Comparison of ENCODE assay signal across 13 cellular contexts in genomic region chr5:119343042-119343441, GRCh38. TPM values are rescaled to one million over a fixed set of nuclear protein-coding genes. Genes with fewer than 3 reads are reported as not detected.
DNase-seq lines count a peak whose midpoint lies in the region; ATAC-seq, FAIRE-seq and TF ChIP-seq lines count a peak whose summit lies in the region.
"Had no signal": no experiment of that assay in that cellular context is flagged by ENCODE, and none has a peak within 500 bp of the region (broad histone marks: within the 10 kb centered on the region; RNA-seq: fewer than 3 reads in every experiment).

No MANE protein-coding gene starts in this region.

- no peak overlapping the region for H3K27ac ChIP-seq in CD8-positive, alpha-beta T cell (ENCODE audit: low read depth, low read length)
- H3K27ac ChIP-seq in coronary artery, result no peak overlapping the region
- H3K27ac ChIP-seq in suprapubic skin, result no peak overlapping the region
- peak overlapping the region in 1 of 2 donors; percentile 42 for H3K27ac ChIP-seq in small intestine (ENCODE audit: low read depth in 1 of 2, low read length in 1 of 2)
- H3K27ac ChIP-seq: epithelial cell of prostate, right atrium auricular region had no signal

- no peaks in the 10 kb centered on the region for H3K9me3 Mint-ChIP-seq in CD8-positive, alpha-beta T cell
- H3K9me3 Mint-ChIP-seq in IgD-negative memory B cell (no peaks in the 10 kb centered on the region), natural killer cell (no peaks in the 10 kb centered on the region)
- H3K9me3 Mint-ChIP-seq in activated naive CD8-positive, alpha-beta T cell treated with anti-CD3 and anti-CD28 coated beads for 36 hours, result peaks cover 3% of the 10 kb centered on the region
- H3K9me3 Mint-ChIP-seq: WTC11 had no signal

- POLR2A ChIA-PET in CD8-positive, alpha-beta T cell (lab: Charles Lee), result no interaction called here

- no peak for ATAC-seq in CD8-positive, alpha-beta T cell
- no peak for ATAC-seq in natural killer cell
- ATAC-seq: WTC11 had no signal

- no peaks in the 10 kb centered on the region for H3K36me3 ChIP-seq in CD8-positive, alpha-beta T cell (ENCODE audit: insufficient read depth, low read length)
- no peaks in the 10 kb centered on the region for H3K36me3 ChIP-seq in suprapubic skin
- H3K36me3 ChIP-seq in small intestine (ENCODE audit: control insufficient read depth in 2 of 2, insufficient read depth in 2 of 2, low read length in 2 of 2), result no peaks in the 10 kb centered on the region
- H3K36me3 ChIP-seq: MG63, right atrium auricular region had no signal

- no peak for TF ChIP-seq POLR2A in suprapubic skin (IDR thresholded peaks at IDR 0.05)

- H3K27me3 Mint-ChIP-seq in CD8-positive, alpha-beta T cell (ENCODE audit: low read depth), result no peaks in the 10 kb centered on the region
- no peaks in the 10 kb centered on the region for H3K27me3 Mint-ChIP-seq in IgD-negative memory B cell
- H3K27me3 Mint-ChIP-seq in activated naive CD8-positive, alpha-beta T cell treated with anti-CD3 and anti-CD28 coated beads for 36 hours, result no peaks in the 10 kb centered on the region
- H3K27me3 Mint-ChIP-seq in natural killer cell (ENCODE audit: low read depth in 2 of 2), result no peaks in the 10 kb centered on the region

- H3K27ac Mint-ChIP-seq in CD8-positive, alpha-beta T cell, result peak overlapping the region; percentile 94
- H3K27ac Mint-ChIP-seq in IgD-negative memory B cell (peak overlapping the region; percentile 92 to 98 (median 96)), natural killer cell (peak overlapping the region; percentile 86 to 88)
- H3K27ac Mint-ChIP-seq in activated naive CD8-positive, alpha-beta T cell treated with anti-CD3 and anti-CD28 coated beads for 36 hours, result peak overlapping the region; percentile 97
- H3K27ac Mint-ChIP-seq: WTC11 had no signal

- H3K27me3 ChIP-seq in CD8-positive, alpha-beta T cell (ENCODE audit: insufficient read depth, low read length), result no peaks in the 10 kb centered on the region
- H3K27me3 ChIP-seq in suprapubic skin (no peaks in the 10 kb centered on the region), small intestine (ENCODE audit: control insufficient read depth in 2 of 2, insufficient read depth in 2 of 2, low read length in 2 of 2) (no peaks in the 10 kb centered on the region)
- H3K27me3 ChIP-seq: MG63, right atrium auricular region had no signal

- H3K4me1 Mint-ChIP-seq in CD8-positive, alpha-beta T cell (ENCODE audit: low read depth), result peaks cover 95% of the 10 kb centered on the region
- H3K4me1 Mint-ChIP-seq in IgD-negative memory B cell, result peaks cover 63 to 85% (median 75%) of the 10 kb centered on the region in 3 donors
- H3K4me1 Mint-ChIP-seq in activated naive CD8-positive, alpha-beta T cell treated with anti-CD3 and anti-CD28 coated beads for 36 hours, result peaks cover 93% of the 10 kb centered on the region
- H3K4me1 Mint-ChIP-seq in natural killer cell, result peaks cover 96% of the 10 kb centered on the region in 2 donors

- CTCF ChIA-PET in CD8-positive, alpha-beta T cell (lab: Charles Lee), result interaction anchor here (1.0 to 1.8 kb wide), 3 partner anchors 27 to 70 kb away, joined by 3 to 8 read pairs (median 4); no protein-coding TSS in a partner anchor

- no peak overlapping the region for H3K4me3 ChIP-seq in CD8-positive, alpha-beta T cell (ENCODE audit: low read depth, low read length)
- H3K4me3 ChIP-seq in coronary artery (no peak overlapping the region), suprapubic skin (no peak overlapping the region), small intestine (ENCODE audit: low read depth in 1 of 2, low read length in 2 of 2) (no peak overlapping the region)
- H3K4me3 ChIP-seq: MG63, right atrium auricular region had no signal

- no peak for FAIRE-seq in small intestine (lab: Jason Lieb, UNC)

- WGBS in suprapubic skin, result 72% methylated on average over 6 of the region's 6 CpGs
- 14 to 40% (median 29%) methylated on average over 6 of the region's 6 CpGs for WGBS in small intestine, 3 donors

- TF ChIP-seq EP300 in suprapubic skin (IDR thresholded peaks at IDR 0.05), result no peak

- H3K36me3 Mint-ChIP-seq in CD8-positive, alpha-beta T cell, result peaks cover 30% of the 10 kb centered on the region
- peaks cover 3% of the 10 kb centered on the region for H3K36me3 Mint-ChIP-seq in IgD-negative memory B cell
- peaks cover 57% of the 10 kb centered on the region for H3K36me3 Mint-ChIP-seq in activated naive CD8-positive, alpha-beta T cell treated with anti-CD3 and anti-CD28 coated beads for 36 hours
- H3K36me3 Mint-ChIP-seq in natural killer cell, result no peaks in the 10 kb centered on the region
- H3K36me3 Mint-ChIP-seq: WTC11 had no signal

- peak overlapping the region; percentile 75 for H3K4me3 Mint-ChIP-seq in CD8-positive, alpha-beta T cell
- H3K4me3 Mint-ChIP-seq in IgD-negative memory B cell, result peak overlapping the region; percentile 79 to 89 (median 88)
- H3K4me3 Mint-ChIP-seq in activated naive CD8-positive, alpha-beta T cell treated with anti-CD3 and anti-CD28 coated beads for 36 hours, result peak overlapping the region; percentile 74
- H3K4me3 Mint-ChIP-seq in natural killer cell, result peak overlapping the region; percentile 62
- H3K4me3 Mint-ChIP-seq: WTC11 had no signal

- H3K9me3 ChIP-seq in CD8-positive, alpha-beta T cell (ENCODE audit: low read length), result no peaks in the 10 kb centered on the region
- H3K9me3 ChIP-seq in suprapubic skin (no peaks in the 10 kb centered on the region), small intestine (ENCODE audit: control insufficient read depth, low read depth) (no peaks in the 10 kb centered on the region)
- H3K9me3 ChIP-seq: MG63, right atrium auricular region had no signal

- intact Hi-C loops in CD8-positive, alpha-beta T cell (cut with DNase I, micrococcal nuclease), result loop anchor here (2.0 to 5.0 kb wide), 3 partner anchors 14 to 36 kb away; no protein-coding TSS in a partner anchor
- intact Hi-C loops in natural killer cell (cut with micrococcal nuclease), result loop anchor here (1.0 to 2.0 kb wide), 3 partner anchors 10 to 34 kb away; no protein-coding TSS in a partner anchor

- H3K4me1 ChIP-seq in CD8-positive, alpha-beta T cell (ENCODE audit: insufficient read depth, low read length), result peaks cover 96% of the 10 kb centered on the region
- H3K4me1 ChIP-seq in suprapubic skin (peaks cover 16% of the 10 kb centered on the region), small intestine (ENCODE audit: control insufficient read depth in 2 of 2, insufficient read depth in 1 of 2, low read depth in 1 of 2, low read length in 1 of 2) (peaks cover 3 to 25% of the 10 kb centered on the region in 2 donors)
- H3K4me1 ChIP-seq: right atrium auricular region had no signal

- TF ChIP-seq CTCF in CD8-positive, alpha-beta T cell (IDR thresholded peaks at IDR 0.05), result no peak
- TF ChIP-seq CTCF in natural killer cell (IDR thresholded peaks at IDR 0.05) (no peak), coronary artery (IDR thresholded peaks at IDR 0.05) (no peak), suprapubic skin (IDR thresholded peaks at IDR 0.05) (no peak)

- no peak for DNase-seq in CD8-positive, alpha-beta T cell
- DNase-seq in activated naive CD8-positive, alpha-beta T cell treated with anti-CD3 and anti-CD28 coated beads for 36 hours, result no peak
- DNase-seq in natural killer cell (no peak), coronary artery (ENCODE audit: low spot score) (no peak), suprapubic skin (ENCODE audit: low spot score in 2 of 2) (no peak), small intestine (no peak)
- DNase-seq: activated gamma-delta T cell; MG63; stimulated activated naive CD4-positive, alpha-beta T cell had no signal

RNA-seq across cellular contexts. Expression of gene TNFAIP8, which starts 12.8 kb away (rescaled TPM):
- 10 to 100 TPM; 62.3 to 63.0 TPM for total RNA-seq in CD8-positive, alpha-beta T cell
- polyA plus RNA-seq in IgD-negative memory B cell (285 TPM), small intestine (10 to 100 TPM in 2 of 3 donors, 1 to 10 TPM in 1; 8.5 to 11.6 (median 10.3) TPM)
- 100 to 1,000 TPM; 176 to 178 TPM for total RNA-seq in activated naive CD8-positive, alpha-beta T cell treated with anti-CD3 and anti-CD28 coated beads for 36 hours
- total RNA-seq in natural killer cell (10 to 100 TPM; 47.6 to 87.5 (median 76.3) TPM), suprapubic skin (10 to 100 TPM; 37.2 to 49.1 (median 43.3) TPM)
